8 cellular contexts compared by ENCODE assay signal in genomic region chr2:227783404-227784138, GRCh38. TPM values are rescaled to one million over a fixed set of nuclear protein-coding genes. Genes with fewer than 3 reads are reported as not detected.
A peak's percentile ranks its signal among the peaks of the same experiment; 100 is the strongest.
DNase-seq lines count a peak whose midpoint lies in the region; ATAC-seq and TF ChIP-seq lines count a peak whose summit lies in the region.

No MANE protein-coding gene starts in this region.

- intact Hi-C loops in colonic mucosa (cut with DNase I): no loop called here

- H3K36me3 ChIP-seq in colonic mucosa (no peaks in the 10 kb centered on the region), MG63 (no peaks in the 10 kb centered on the region), HAP-1 (replicated peaks) (no peaks in the 10 kb centered on the region)

- H3K27me3 ChIP-seq in colonic mucosa (no peaks in the 10 kb centered on the region), MG63 (no peaks in the 10 kb centered on the region), HAP-1 (ENCODE audit: low read depth) (no peaks in the 10 kb centered on the region)

- CTCF ChIA-PET in GM10248 (lab: Yijun Ruan, JAX): interaction anchor here (0.7 to 2.7 kb wide), 13 partner anchors 9 to 126 kb away, joined by 3 to 24 read pairs (median 5); no protein-coding TSS in a partner anchor

- peak; percentile 99 for ATAC-seq in GM19455 (IDR thresholded peaks at IDR 0.05; ENCODE audit: unreplicated experiment)
- peak; percentile 95 for ATAC-seq in HG03432 (IDR thresholded peaks at IDR 0.05; ENCODE audit: unreplicated experiment)

- in situ Hi-C loops in HAP-1 (cut with MboI; ENCODE audit: low sequenced_read_pairs): no loop called here

- TF ChIP-seq CTCF in GM10248 (IDR thresholded peaks at IDR 0.05; ENCODE audit: control extremely low read depth, extremely low read depth, low read depth, missing control alignments) (no peak), colonic mucosa (IDR thresholded peaks at IDR 0.05) (no peak)

- DNase-seq in GM10248 (ENCODE audit: extremely low spot score): peak; percentile 79
- no peak for DNase-seq in colonic mucosa
- DNase-seq in MG63: no peak
- no peak for DNase-seq in HAP-1 (ENCODE audit: low spot score in 2 of 2)
- no peak for DNase-seq in NCI-H2196 (lab: John Stamatoyannopoulos, UW; ENCODE audit: unreplicated experiment)
- DNase-seq in retina: no peak

- no peak overlapping the region for H3K9ac ChIP-seq in colonic mucosa (ENCODE audit: low read depth in 2 of 2, low read length in 2 of 2)

- H3K4me1 ChIP-seq in colonic mucosa: no peaks in the 10 kb centered on the region
- 0 out of 2 replicates have a peak, but pooled peaks cover 4% of the 10 kb centered on the region for H3K4me1 ChIP-seq in HAP-1

- POLR2A ChIA-PET in GM10248 (lab: Yijun Ruan, JAX): no interaction called here

- no peaks in the 10 kb centered on the region for H3K9me3 ChIP-seq in colonic mucosa
- no peaks in the 10 kb centered on the region for H3K9me3 ChIP-seq in MG63
- no peaks in the 10 kb centered on the region for H3K9me3 ChIP-seq in HAP-1

- peak overlapping the region; percentile 44 for H3K27ac ChIP-seq in colonic mucosa

- no peak overlapping the region for H3K4me3 ChIP-seq in colonic mucosa
- no peak overlapping the region for H3K4me3 ChIP-seq in MG63
- H3K4me3 ChIP-seq in HAP-1: no peak overlapping the region

RNA-seq across cellular contexts. Expression of gene CCL20, which starts 30.1 kb away (rescaled TPM):
- 10 to 100 TPM; 11.5 to 43.5 TPM for total RNA-seq in colonic mucosa
- total RNA-seq in MG63 (2014; rRNA removed; shearing (Covaris generic); ENCODE audit: low replicate concordance): 1.5 TPM in 1 of 2 replicates, not detected in the other

RNA-seq across cellular contexts. Expression of gene SCYGR8, which starts 37.9 kb away (rescaled TPM):
- not detected for total RNA-seq in colonic mucosa
- not detected in 2 replicates for total RNA-seq in MG63 (2014; rRNA removed; shearing (Covaris generic); ENCODE audit: low replicate concordance)

RNA-seq across cellular contexts. Expression of gene SCYGR7, which starts 55.4 kb away (rescaled TPM):
- total RNA-seq in colonic mucosa: not detected
- not detected in 2 replicates for total RNA-seq in MG63 (2014; rRNA removed; shearing (Covaris generic); ENCODE audit: low replicate concordance)

RNA-seq across cellular contexts. Expression of gene SCYGR6, which starts 59.0 kb away (rescaled TPM):
- total RNA-seq in colonic mucosa: not detected
- total RNA-seq in MG63 (2014; rRNA removed; shearing (Covaris generic); ENCODE audit: low replicate concordance): not detected in 2 replicates
